1 cellular context compared by ENCODE assay signal in genomic region chr2:47225061-47225783, GRCh38.
TF ChIP-seq lines count a peak whose summit lies in the region.

No MANE protein-coding gene starts in this region.

TF ChIP-seq in HepG2, 621 proteins besides CTCF, POLR2A, EP300 and RAD21 (continued from another document):
- peak; percentile 52; the same call in 1 of the 2 replicates for TF ChIP-seq TFDP2 (CRISPR knock-in tag; IDR thresholded peaks at IDR 0.05)
- TF ChIP-seq RARA (CRISPR knock-in tag; IDR thresholded peaks at IDR 0.05): peak; percentile 96
- TF ChIP-seq ZNF557 (CRISPR knock-in tag; IDR thresholded peaks at IDR 0.05): no peak
- peak; percentile 86 for TF ChIP-seq BORCS8-MEF2B (CRISPR knock-in tag; IDR thresholded peaks at IDR 0.05)
- no peak for TF ChIP-seq NFATC3 (CRISPR knock-in tag; IDR thresholded peaks at IDR 0.05)
- TF ChIP-seq ZMAT3 (CRISPR knock-in tag; conservative IDR thresholded peaks at IDR 0.05): no peak; the same call in 1 of the 2 replicates
- no peak for TF ChIP-seq SRSF4 (IDR thresholded peaks at IDR 0.05; ENCODE audit: low read depth, low read length, poor library complexity, severe bottlenecking)
- TF ChIP-seq LRRFIP1 (CRISPR knock-in tag; conservative IDR thresholded peaks at IDR 0.05): no peak
- peak; percentile 82; the same call in 1 of the 2 replicates for TF ChIP-seq ZBTB26 (CRISPR knock-in tag; IDR thresholded peaks at IDR 0.05; ENCODE audit: borderline replicate concordance)
- TF ChIP-seq MAZ (IDR thresholded peaks at IDR 0.05; ENCODE audit: borderline replicate concordance, low read depth, low read length): peak; percentile 77; the same call in 1 of the 2 replicates
- no peak for TF ChIP-seq MAZ (CRISPR knock-in tag; IDR thresholded peaks at IDR 0.05; ENCODE audit: low read depth)
- TF ChIP-seq ZNF546 (CRISPR knock-in tag; conservative IDR thresholded peaks at IDR 0.05): 0 out of 2 replicates have a peak, but pooled peaks have one; percentile 41
- no peak for TF ChIP-seq ATF5 (CRISPR knock-in tag; IDR thresholded peaks at IDR 0.05; ENCODE audit: low read depth)
- peak; percentile 53; the same call in 1 of the 2 replicates for TF ChIP-seq CREM (IDR thresholded peaks at IDR 0.05)
- no peak for TF ChIP-seq CREM (CRISPR knock-in tag; IDR thresholded peaks at IDR 0.05)
- TF ChIP-seq TBX2 (CRISPR knock-in tag; IDR thresholded peaks at IDR 0.05; ENCODE audit: borderline replicate concordance): peak; percentile 82
- TF ChIP-seq POGK (CRISPR knock-in tag; conservative IDR thresholded peaks at IDR 0.05): peak; percentile 91
- peak; percentile 48; the same call in 1 of the 2 replicates for TF ChIP-seq KDM6A (CRISPR knock-in tag; IDR thresholded peaks at IDR 0.05; ENCODE audit: low read depth)
- TF ChIP-seq ZC3H4 (CRISPR knock-in tag; IDR thresholded peaks at IDR 0.05; ENCODE audit: borderline replicate concordance): no peak
- TF ChIP-seq HHEX (CRISPR knock-in tag; IDR thresholded peaks at IDR 0.05): peak; percentile 78
- TF ChIP-seq ZBTB43 (CRISPR knock-in tag; conservative IDR thresholded peaks at IDR 0.05): no peak
- TF ChIP-seq ERF (CRISPR knock-in tag; IDR thresholded peaks at IDR 0.05): peak; percentile 87; the same call in 1 of the 2 replicates
- TF ChIP-seq ZNF704 (CRISPR knock-in tag; IDR thresholded peaks at IDR 0.05; ENCODE audit: borderline replicate concordance): no peak
- no peak for TF ChIP-seq ZNF275 (CRISPR knock-in tag; IDR thresholded peaks at IDR 0.05; ENCODE audit: borderline replicate concordance)
- TF ChIP-seq ZBTB42 (CRISPR knock-in tag; IDR thresholded peaks at IDR 0.05): peak; percentile 85
- peak; percentile 91 for TF ChIP-seq IKZF5 (CRISPR knock-in tag; IDR thresholded peaks at IDR 0.05)
- no peak for TF ChIP-seq SATB2 (CRISPR knock-in tag; IDR thresholded peaks at IDR 0.05)
- no peak for TF ChIP-seq GTF3A (CRISPR knock-in tag; conservative IDR thresholded peaks at IDR 0.05)
